In the genomic region with DNA sequence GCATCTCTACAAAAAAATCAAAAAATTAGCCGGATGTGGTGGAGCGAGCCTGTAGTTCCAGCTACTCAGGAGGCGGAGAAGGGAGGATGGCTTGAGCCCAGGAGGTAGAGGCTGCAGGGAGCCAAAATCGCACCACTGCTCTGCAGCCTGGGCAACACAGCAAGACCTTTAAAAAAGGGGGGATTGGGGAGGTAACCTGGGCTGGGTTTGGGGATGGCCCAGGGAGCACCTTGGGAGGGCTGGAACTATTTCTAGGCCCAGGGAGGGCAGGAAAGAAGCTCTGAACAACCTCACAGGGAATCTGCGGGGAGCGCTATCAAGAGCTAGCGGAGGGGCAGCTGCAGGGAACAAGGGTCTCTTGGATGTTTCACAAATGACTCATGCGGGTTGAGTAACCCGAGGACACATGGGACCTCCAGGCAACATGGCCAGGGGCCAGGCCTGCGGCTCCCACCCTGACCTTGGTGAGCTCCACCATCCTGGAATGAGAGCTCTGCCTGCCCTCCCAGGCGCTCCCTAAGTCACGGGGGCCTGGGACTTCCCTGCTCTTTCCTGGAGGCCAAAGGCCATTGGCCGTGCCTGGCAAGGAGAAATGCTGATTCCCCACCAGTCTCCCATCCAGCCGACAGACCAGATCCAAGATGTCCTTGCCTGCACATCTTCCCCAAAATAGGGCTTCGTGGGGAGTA, we compare ENCODE assay signal across 11 cellular contexts. TPM values are rescaled to one million over a fixed set of nuclear protein-coding genes. Genes with fewer than 3 reads are reported as not detected.
DNase-seq lines count a peak whose midpoint lies in the region; ATAC-seq and TF ChIP-seq lines count a peak whose summit lies in the region.
"Had no signal": no experiment of that assay in that cellular context is flagged by ENCODE, and none has a peak within 500 bp of the region (broad histone marks: within the 10 kb centered on the region; RNA-seq: fewer than 3 reads in every experiment).

No MANE protein-coding gene starts in this region.

- no peaks in the 10 kb centered on the region for H3K36me3 ChIP-seq in esophagus muscularis mucosa
- no peaks in the 10 kb centered on the region for H3K36me3 ChIP-seq in mucosa of descending colon (ENCODE audit: low read depth)

- H3K9me3 ChIP-seq in esophagus muscularis mucosa (no peaks in the 10 kb centered on the region), mucosa of descending colon (no peaks in the 10 kb centered on the region)

- TF ChIP-seq CTCF in esophagus muscularis mucosa (IDR thresholded peaks at IDR 0.05) (no peak), mucosa of descending colon (IDR thresholded peaks at IDR 0.05) (no peak)

- CTCF ChIA-PET in activated CD4-positive, alpha-beta memory T cell treated with anti-CD3 and anti-CD28 coated beads, Interleukin-2, amount 10 ng/mL, durations not matched to agents 7 days and 5 days (lab: Charles Lee), result no interaction called here

- H3K27me3 Mint-ChIP-seq in activated CD4-positive, alpha-beta memory T cell treated with anti-CD3 and anti-CD28 coated beads, Interleukin-2, amount 10 ng/mL, durations not matched to agents 7 days and 5 days, result no peaks in the 10 kb centered on the region

- H3K4me1 ChIP-seq in esophagus muscularis mucosa (peaks cover 8 to 20% (median 11%) of the 10 kb centered on the region in 4 donors), mucosa of descending colon (ENCODE audit: low read depth) (no peaks in the 10 kb centered on the region)

- peak overlapping the region in 3 of 4 donors; percentile 4 to 53 (median 13) for H3K27ac ChIP-seq in esophagus muscularis mucosa (replicated peaks in 1 of 4)

- no peaks in the 10 kb centered on the region for H3K36me3 Mint-ChIP-seq in activated CD4-positive, alpha-beta memory T cell treated with anti-CD3 and anti-CD28 coated beads, Interleukin-2, amount 10 ng/mL, durations not matched to agents 7 days and 5 days (ENCODE audit: low read depth)
- H3K36me3 Mint-ChIP-seq: naive thymus-derived CD8-positive, alpha-beta T cell had no signal

- H3K9me3 Mint-ChIP-seq in activated CD4-positive, alpha-beta memory T cell treated with anti-CD3 and anti-CD28 coated beads, Interleukin-2, amount 10 ng/mL, durations not matched to agents 7 days and 5 days, result no peaks in the 10 kb centered on the region
- H3K9me3 Mint-ChIP-seq: naive thymus-derived CD8-positive, alpha-beta T cell had no signal

- peak; percentile 68 for ATAC-seq in Right ventricle myocardium inferior
- ATAC-seq in mucosa of descending colon, result no peak
- ATAC-seq in HG03354 (IDR thresholded peaks at IDR 0.05; ENCODE audit: poor library complexity, severe bottlenecking, unreplicated experiment), result no peak

- no peak overlapping the region for H3K4me3 Mint-ChIP-seq in activated CD4-positive, alpha-beta memory T cell treated with anti-CD3 and anti-CD28 coated beads, Interleukin-2, amount 10 ng/mL, durations not matched to agents 7 days and 5 days

- H3K4me1 Mint-ChIP-seq in activated CD4-positive, alpha-beta memory T cell treated with anti-CD3 and anti-CD28 coated beads, Interleukin-2, amount 10 ng/mL, durations not matched to agents 7 days and 5 days, result no peaks in the 10 kb centered on the region

- intact Hi-C loops in Right ventricle myocardium inferior (cut with DNase I), result no loop called here
- intact Hi-C loops in cardiac septum (cut with DNase I), result loop anchor here (2.0 kb wide), 1 partner anchor 32 kb away; no protein-coding TSS in a partner anchor
- intact Hi-C loops in esophagus muscularis mucosa (cut with DNase I), result no loop called here
- intact Hi-C loops in mucosa of descending colon (cut with DNase I, micrococcal nuclease), result loop anchor here in 1 of 2 donors (5.0 kb wide), 1 partner anchor 182 kb away; a partner anchor contains a TSS

- TF ChIP-seq EP300 in esophagus muscularis mucosa (IDR thresholded peaks at IDR 0.05), result no peak

- H3K27me3 ChIP-seq in esophagus muscularis mucosa, result peaks cover 0 to 28% (median 0%) of the 10 kb centered on the region in 4 donors

- TF ChIP-seq POLR2A in esophagus muscularis mucosa (IDR thresholded peaks at IDR 0.05; ENCODE audit: low read depth), result no peak

- peak; percentile 86 for DNase-seq in Right ventricle myocardium inferior (ENCODE audit: missing footprints)
- DNase-seq in cardiac septum (ENCODE audit: low spot score), result no peak
- no peak for DNase-seq in esophagus muscularis mucosa (ENCODE audit: extremely low spot score)
- DNase-seq in mucosa of descending colon, result peak in 2 of 3 donors; percentile 40 to 48
- no peak for DNase-seq in NCI-H2171 (lab: John Stamatoyannopoulos, UW)
- no peak for DNase-seq in activated CD4-positive, alpha-beta memory T cell treated with anti-CD3 and anti-CD28 coated beads, Interleukin-2, amount 10 ng/mL, durations not matched to agents 7 days and 5 days
- DNase-seq in putamen (ENCODE audit: low spot score), result no peak
- DNase-seq: activated CD4-positive, alpha-beta T cell treated with anti-CD3 and anti-CD28 coated beads, Interleukin-2, amount 50 U/mL, for 1 hour; amygdala had no signal

- WGBS in esophagus muscularis mucosa, result 90% methylated on average over 15 of the region's 15 CpGs

- POLR2A ChIA-PET in activated CD4-positive, alpha-beta memory T cell treated with anti-CD3 and anti-CD28 coated beads, Interleukin-2, amount 10 ng/mL, durations not matched to agents 7 days and 5 days (lab: Charles Lee), result no interaction called here

- H3K4me3 ChIP-seq in esophagus muscularis mucosa (no peak overlapping the region), mucosa of descending colon (no peak overlapping the region)

- no peak overlapping the region for H3K27ac Mint-ChIP-seq in activated CD4-positive, alpha-beta memory T cell treated with anti-CD3 and anti-CD28 coated beads, Interleukin-2, amount 10 ng/mL, durations not matched to agents 7 days and 5 days

RNA-seq across cellular contexts. Expression of a gene that starts 23.4 kb away (rescaled TPM):
- total RNA-seq in Right ventricle myocardium inferior, result 0.41 TPM
- 1.3 TPM for total RNA-seq in cardiac septum
- total RNA-seq in esophagus muscularis mucosa, result 1 to 10 TPM in 1 of 4 donors, under 1 TPM in 3; 0.39 to 2.9 (median 0.51) TPM
- total RNA-seq in mucosa of descending colon, result 1 to 10 TPM in 1 of 3 donors, under 1 TPM in 2; 0.23 to 2.1 (median 0.46) TPM
- total RNA-seq in activated CD4-positive, alpha-beta memory T cell treated with anti-CD3 and anti-CD28 coated beads, Interleukin-2, amount 10 ng/mL, durations not matched to agents 7 days and 5 days, result under 1 TPM; 0.50 to 0.88 TPM

Comparison
In these comparisons a context has a peak if more than half of its experiments do, and no peak if none do; other contexts are left out.
1. DNase-seq: peak in Right ventricle myocardium inferior (single experiment) and mucosa of descending colon (2 of 3); none in cardiac septum (single experiment), esophagus muscularis mucosa (single experiment), NCI-H2171 (single experiment), activated CD4-positive, alpha-beta memory T cell treated with anti-CD3 and anti-CD28 coated beads, Interleukin-2, amount 10 ng/mL, durations not matched to agents 7 days and 5 days (single experiment) and putamen (single experiment).